In genomic region chr9:125374443-125375309, GRCh38 we compare ENCODE assay signal across 8 cellular contexts.
DNase-seq lines count a peak whose midpoint lies in the region; ATAC-seq, FAIRE-seq and TF ChIP-seq lines count a peak whose summit lies in the region.

No MANE protein-coding gene starts in this region.

- POLR2A ChIA-PET in CD4-positive, alpha-beta T cell (lab: Charles Lee): no interaction called here

- CTCF ChIA-PET in CD4-positive, alpha-beta T cell (lab: Charles Lee): no interaction called here

- H3K27ac Mint-ChIP-seq in CD4-positive, alpha-beta T cell: no peak overlapping the region
- H3K27ac Mint-ChIP-seq in central memory CD8-positive, alpha-beta T cell (ENCODE audit: low read depth): no peak overlapping the region

- H3K9me3 ChIP-seq in CD4-positive, alpha-beta T cell (ENCODE audit: control insufficient read depth, low read length): no peaks in the 10 kb centered on the region

- FAIRE-seq in H54 (lab: Jason Lieb, UNC): no peak

- H3K27me3 Mint-ChIP-seq in CD4-positive, alpha-beta T cell: peaks cover 21% of the 10 kb centered on the region
- peaks cover 13% of the 10 kb centered on the region for H3K27me3 Mint-ChIP-seq in central memory CD8-positive, alpha-beta T cell

- DNase-seq in CD4-positive, alpha-beta T cell: peak; percentile 38 to 68 (median 55)
- DNase-seq in H54 (ENCODE audit: insufficient read length, low spot score): peak; percentile 93
- peak; percentile 76 for DNase-seq in NCI-H2196 (lab: John Stamatoyannopoulos, UW; ENCODE audit: unreplicated experiment)
- peak; percentile 8 to 33 (median 16) for DNase-seq in activated CD4-positive, CD25-positive, alpha-beta regulatory T cell (lab: John Stamatoyannopoulos, UW)
- peak; percentile 31 to 34 for DNase-seq in central memory CD8-positive, alpha-beta T cell (ENCODE audit: low spot score in 2 of 2)
- peak; percentile 48 for DNase-seq in kidney glomerular epithelial cell (lab: John Stamatoyannopoulos, UW)
- DNase-seq in stimulated activated CD4-positive, alpha-beta T cell treated with anti-CD3 and anti-CD28 coated beads, Interleukin-1b, Interleukin-23, amount 100 ng/mL, for 1 hour (ENCODE audit: low read depth in 2 of 2): peak; percentile 16 to 20

- peak overlapping the region; percentile 40 for H3K4me3 Mint-ChIP-seq in CD4-positive, alpha-beta T cell
- no peak overlapping the region for H3K4me3 Mint-ChIP-seq in central memory CD8-positive, alpha-beta T cell

- TF ChIP-seq CTCF in CD4-positive, alpha-beta T cell (IDR thresholded peaks at IDR 0.05): peak; percentile 74

- no peaks in the 10 kb centered on the region for H3K9me3 Mint-ChIP-seq in CD4-positive, alpha-beta T cell
- H3K9me3 Mint-ChIP-seq in central memory CD8-positive, alpha-beta T cell: no peaks in the 10 kb centered on the region

- H3K36me3 Mint-ChIP-seq in CD4-positive, alpha-beta T cell (ENCODE audit: low read depth): no peaks in the 10 kb centered on the region
- peaks cover 5% of the 10 kb centered on the region for H3K36me3 Mint-ChIP-seq in central memory CD8-positive, alpha-beta T cell (ENCODE audit: insufficient read depth)

- peaks cover 6% of the 10 kb centered on the region for H3K4me1 Mint-ChIP-seq in CD4-positive, alpha-beta T cell (ENCODE audit: low read depth)
- peaks cover 7% of the 10 kb centered on the region for H3K4me1 Mint-ChIP-seq in central memory CD8-positive, alpha-beta T cell

- ATAC-seq in CD4-positive, alpha-beta T cell (ENCODE audit: poor library complexity): peak; percentile 98
- ATAC-seq in central memory CD8-positive, alpha-beta T cell (replicated peaks; ENCODE audit: extremely low read depth, poor library complexity, severe bottlenecking): peak; percentile 72
- ATAC-seq in GM19035 (IDR thresholded peaks at IDR 0.05; ENCODE audit: unreplicated experiment): no peak

- intact Hi-C loops in CD4-positive, alpha-beta T cell (cut with DNase I, micrococcal nuclease): loop anchor here (1.0 to 5.0 kb wide), 5 partner anchors 522 to 757 kb away; partner anchors contain the start of gene WDR38 (in 1 of the 2)

- no peak overlapping the region for H3K27ac ChIP-seq in CD4-positive, alpha-beta T cell (ENCODE audit: low read depth, low read length)

- no peak for TF ChIP-seq POLR2A in H54 (IDR thresholded peaks at IDR 0.05; ENCODE audit: low read depth, low read length)

- no peaks in the 10 kb centered on the region for H3K27me3 ChIP-seq in CD4-positive, alpha-beta T cell (ENCODE audit: control insufficient read depth, insufficient read depth, low read length)

Comparison
In these comparisons a context has a peak if more than half of its experiments do, and no peak if none do; other contexts are left out.
1. DNase-seq: peak in every context shown above with its lines; median percentile 93 in H54; 76 in NCI-H2196; 55 in CD4-positive, alpha-beta T cell; 48 in kidney glomerular epithelial cell; 32 in central memory CD8-positive, alpha-beta T cell; 18 in stimulated activated CD4-positive, alpha-beta T cell treated with anti-CD3 and anti-CD28 coated beads, Interleukin-1b, Interleukin-23, amount 100 ng/mL, for 1 hour; 16 in activated CD4-positive, CD25-positive, alpha-beta regulatory T cell.